ENCODE assay signal across 8 cellular contexts in genomic region chr17:51260237-51260959, GRCh38. TPM values are rescaled to one million over a fixed set of nuclear protein-coding genes. Genes with fewer than 3 reads are reported as not detected.
DNase-seq lines count a peak whose midpoint lies in the region; ATAC-seq, FAIRE-seq and TF ChIP-seq lines count a peak whose summit lies in the region.

Gene UTP18, plus strand, starts transcription at chr17:51260546. Its CDS starts 39 bp downstream, at chr17:51260585.

- FAIRE-seq in HTR-8/SVneo (lab: Jason Lieb, UNC), result peak; percentile 95
- FAIRE-seq in H1 (lab: Jason Lieb, UNC), result no peak

- peaks cover 29% of the 10 kb centered on the region for H3K4me1 Mint-ChIP-seq in Caco-2 (ENCODE audit: low read depth, unreplicated experiment)

- peak within 1 kb of the TSS; percentile 89 for H4K5ac ChIP-seq in H1 (ENCODE audit: insufficient read length, low read depth, low read length)

- intact Hi-C loops in Caco-2 (cut with micrococcal nuclease; ENCODE audit: unreplicated experiment), result loop anchor here (2.0 kb wide), 1 partner anchor 94 kb away; the partner anchor contains the start of gene NME2

- H3K9ac ChIP-seq in H1 (replicated peaks in 1 of 4; ENCODE audit: extremely low read depth in 1 of 4, low read depth in 3 of 4, low read length in 3 of 4) (peak within 1 kb of the TSS; percentile 94 to 99 (median 98)), mesenchymal stem cell (ENCODE audit: low read length) (peak within 1 kb of the TSS; percentile 97)

- TF ChIP-seq CTCF in Caco-2 (IDR thresholded peaks at IDR 0.05; ENCODE audit: insufficient read depth in 1 of 2, low read depth in 1 of 2, low read length in 1 of 2, severe bottlenecking in 1 of 2, unreplicated experiment in 1 of 2) (no peak), H1 (IDR thresholded peaks at IDR 0.05; ENCODE audit: control extremely low read depth in 1 of 3, insufficient read depth in 1 of 3, low read depth in 1 of 3, low read length in 3 of 3) (no peak)

- H3K4me2 ChIP-seq in H1 (ENCODE audit: insufficient read depth in 1 of 2, low read depth in 2 of 2, low read length in 2 of 2) (peak within 1 kb of the TSS; percentile 80 to 92), mesenchymal stem cell (ENCODE audit: low read length, poor library complexity, severe bottlenecking) (peak within 1 kb of the TSS; percentile 96)

- TF ChIP-seq EP300 in H1 (IDR thresholded peaks at IDR 0.05; ENCODE audit: borderline replicate concordance in 1 of 2, low read depth in 2 of 2, low read length in 2 of 2), result peak in 1 of 2 experiments; percentile 98; a peak in 2 of 3 replicates

- TF ChIP-seq RAD21 in H1 (IDR thresholded peaks at IDR 0.05 in 1 of 2, conservative IDR thresholded peaks at IDR 0.05 in 1 of 2; ENCODE audit: low read depth in 2 of 2, low read length in 2 of 2), result no peak

- H2BK5ac ChIP-seq in H1 (ENCODE audit: low read depth, low read length) (peak within 1 kb of the TSS; percentile 100), mesenchymal stem cell (ENCODE audit: low read depth, low read length, poor library complexity, severe bottlenecking) (peak within 1 kb of the TSS; percentile 97)

- H3K18ac ChIP-seq in H1 (ENCODE audit: extremely low read depth, low read length), result peak within 1 kb of the TSS; percentile 99
- H3K18ac ChIP-seq in mesenchymal stem cell (ENCODE audit: low read depth in 1 of 2, low read length in 2 of 2), result peak within 1 kb of the TSS; percentile 93 to 99

- H3K27ac Mint-ChIP-seq in Caco-2 (ENCODE audit: unreplicated experiment), result peak within 1 kb of the TSS; percentile 97

- H3K14ac ChIP-seq in H1 (ENCODE audit: insufficient read length) (peak within 1 kb of the TSS; percentile 92), mesenchymal stem cell (ENCODE audit: low read length in 2 of 2) (peak within 1 kb of the TSS in 1 of 2 experiments; percentile 61)

- CTCF ChIA-PET in Caco-2 (lab: Charles Lee), result interaction anchor here (0.8 kb wide), 1 partner anchor 95 kb away, joined by 5 read pairs; no protein-coding TSS in a partner anchor
- CTCF ChIA-PET in H1 (lab: Charles Lee; ENCODE audit: partially characterized antibody), result no interaction called here

- H2BK120ac ChIP-seq in H1 (replicated peaks; ENCODE audit: low read depth, low read length), result no peak within 1 kb of the TSS
- H2BK120ac ChIP-seq in mesenchymal stem cell (ENCODE audit: low read depth, low read length), result peak within 1 kb of the TSS; percentile 88

- H3K27me3 ChIP-seq in Caco-2 (replicated peaks; ENCODE audit: control insufficient read depth, insufficient read depth, low read length) (no peaks in the 10 kb centered on the region), H1 (replicated peaks in 1 of 4; ENCODE audit: control insufficient read depth in 3 of 4, extremely low read depth in 1 of 4, insufficient read depth in 3 of 4, low read length in 3 of 4) (no peaks in the 10 kb centered on the region), mesenchymal stem cell (ENCODE audit: control insufficient read depth in 1 of 2, insufficient read depth in 1 of 2, low read length in 2 of 2) (no peaks in the 10 kb centered on the region)

- peaks cover 5% of the 10 kb centered on the region; the same call in 1 of the 2 replicates for H3K4me1 ChIP-seq in Caco-2
- H3K4me1 ChIP-seq in H1 (replicated peaks in 1 of 4; ENCODE audit: control insufficient read depth in 3 of 4, insufficient read depth in 4 of 4, low read length in 3 of 4), result peaks cover 1 to 6% (median 3%) of the 10 kb centered on the region in 4 experiments; a peak in 3 of 7 replicates
- H3K4me1 ChIP-seq in mesenchymal stem cell (ENCODE audit: control insufficient read depth, insufficient read depth, low read depth, low read length), result peaks cover 9% of the 10 kb centered on the region

- H3K9me3 Mint-ChIP-seq in Caco-2 (ENCODE audit: unreplicated experiment), result no peaks in the 10 kb centered on the region

- H4K91ac ChIP-seq in H1 (replicated peaks; ENCODE audit: insufficient read length, low read length), result peak within 1 kb of the TSS; percentile 96
- peak within 1 kb of the TSS; percentile 87 for H4K91ac ChIP-seq in mesenchymal stem cell (ENCODE audit: low read length)

- peaks cover 61% of the 10 kb centered on the region for H3K36me3 Mint-ChIP-seq in Caco-2 (ENCODE audit: insufficient read depth, unreplicated experiment)

- H3K9me3 ChIP-seq in Caco-2, result no peaks in the 10 kb centered on the region
- H3K9me3 ChIP-seq in H1 (ENCODE audit: insufficient read depth in 2 of 2, low read depth in 1 of 2, low read length in 1 of 2), result no peaks in the 10 kb centered on the region
- H3K9me3 ChIP-seq in mesenchymal stem cell (ENCODE audit: control insufficient read depth, low read length), result no peaks in the 10 kb centered on the region

- BruUV-seq in Caco-2 (replicated peaks; lab: Mats Ljungman, UMichigan), result TSS peak; percentile 4

- H3K79me1 ChIP-seq in H1 (ENCODE audit: low read depth, low read length) (peaks cover 11% of the 10 kb centered on the region; the same call in 1 of the 2 replicates), mesenchymal stem cell (replicated peaks; ENCODE audit: low read length, poor library complexity, severe bottlenecking) (peaks cover 8% of the 10 kb centered on the region)

- peak in 1 of 2 experiments; percentile 87; a peak in 2 of 3 replicates for TF ChIP-seq POLR2A in H1 (IDR thresholded peaks at IDR 0.05; ENCODE audit: control extremely low read depth in 1 of 2, low read depth in 2 of 2, low read length in 2 of 2)

- H2AK5ac ChIP-seq in H1 (ENCODE audit: low read depth, low read length) (no peak within 1 kb of the TSS; the same call in 1 of the 2 replicates), mesenchymal stem cell (ENCODE audit: low read length, severe bottlenecking) (no peak within 1 kb of the TSS)

- peak; percentile 78 for ATAC-seq in GM21381 (IDR thresholded peaks at IDR 0.05; ENCODE audit: unreplicated experiment)

- H4K20me1 ChIP-seq in H1 (replicated peaks in 1 of 2; ENCODE audit: control insufficient read depth in 1 of 2, insufficient read depth in 2 of 2, low read length in 2 of 2), result peaks cover 15 to 23% of the 10 kb centered on the region in 2 experiments

- 1% methylated on average over 36 of the region's 82 CpGs; no CpG with 5 or more reads in 1 of the 2 experiments for WGBS in H1 (ENCODE audit: extremely low coverage in 1 of 2, insufficient coverage in 1 of 2, insufficient read length in 1 of 2, insufficient replicate concordance in 2 of 2, low coverage in 1 of 2, low lambda C conversion rate in 2 of 2, missing lambda C conversion rate in 1 of 2), 2 experiments
- WGBS in mesenchymal stem cell, result under 1% methylated on average over 72 of the region's 82 CpGs

- no peak within 1 kb of the TSS for H2BK20ac ChIP-seq in H1 (ENCODE audit: low read length)

- H4K8ac ChIP-seq in H1 (ENCODE audit: extremely low read depth, insufficient read depth, low read length), result peak within 1 kb of the TSS; percentile 98
- H4K8ac ChIP-seq in mesenchymal stem cell (ENCODE audit: low read length), result peak within 1 kb of the TSS; percentile 95

- peaks cover 53 to 85% of the 10 kb centered on the region in 2 experiments for H3K79me2 ChIP-seq in H1 (ENCODE audit: control insufficient read depth in 1 of 2, insufficient read depth in 2 of 2, low read length in 2 of 2)

- peak within 1 kb of the TSS; percentile 88 for H3K4ac ChIP-seq in H1 (replicated peaks; ENCODE audit: insufficient read length, low read depth, low read length)
- H3K4ac ChIP-seq in mesenchymal stem cell (ENCODE audit: low read depth in 1 of 2, low read length in 2 of 2), result peak within 1 kb of the TSS; percentile 82 to 96

- H2BK15ac ChIP-seq in H1 (ENCODE audit: low read length) (peak within 1 kb of the TSS; percentile 100; the same call in 1 of the 2 replicates), mesenchymal stem cell (ENCODE audit: low read depth, poor library complexity, severe bottlenecking) (peak within 1 kb of the TSS; percentile 93)

- H3K36me3 ChIP-seq in Caco-2 (ENCODE audit: control insufficient read depth, insufficient read depth, low read length) (no peaks in the 10 kb centered on the region; the same call in 1 of the 2 replicates), H1 (ENCODE audit: control insufficient read depth in 2 of 4, insufficient read depth in 4 of 4, low read length in 3 of 4) (peaks cover 3 to 40% (median 9%) of the 10 kb centered on the region in 4 experiments; a peak in 7 of 8 replicates), mesenchymal stem cell (ENCODE audit: control insufficient read depth in 1 of 2, insufficient read depth in 2 of 2, low read depth in 1 of 2, low read length in 2 of 2) (peaks cover 3 to 27% of the 10 kb centered on the region in 2 experiments)

- DNase-seq in Caco-2 (peak; percentile 98 to 99), HTR-8/SVneo (ENCODE audit: insufficient read length, low spot score) (peak; percentile 96), NOMO-1 treated with DMSO at 0.1 percent for 48 hours (lab: John Stamatoyannopoulos, UW; ENCODE audit: unreplicated experiment) (peak; percentile 96), H1 (ENCODE audit: low read depth in 1 of 2, low spot score in 2 of 2) (peak; percentile 90 to 94), mesenchymal stem cell (peak; percentile 98)
- peak; percentile 91 to 95 for DNase-seq in activated CD8-positive, alpha-beta memory T cell treated with anti-CD3 and anti-CD28 coated beads for 4 hours (ENCODE audit: low read depth in 2 of 2)
- peak; percentile 94 for DNase-seq in stimulated activated CD8-positive, alpha-beta memory T cell treated with anti-CD3 and anti-CD28 coated beads, Interleukin-12 subunit alpha, Interleukin-12 subunit beta, amount 100 ng/mL, for 24 hours (ENCODE audit: extremely low read depth)

- peak within 1 kb of the TSS; percentile 66 for H3K4me3 Mint-ChIP-seq in Caco-2 (ENCODE audit: unreplicated experiment)

- H3K27ac ChIP-seq in H1 (ENCODE audit: low read depth, low read length) (peak within 1 kb of the TSS; percentile 98), mesenchymal stem cell (ENCODE audit: low read length, poor library complexity, severe bottlenecking) (peak within 1 kb of the TSS; percentile 100)

- peaks cover 13% of the 10 kb centered on the region for H3K23me2 ChIP-seq in H1 (ENCODE audit: low read depth, low read length)

- POLR2A ChIA-PET in Caco-2 (lab: Charles Lee) (no interaction called here), H1 (lab: Charles Lee; ENCODE audit: partially characterized antibody) (interaction anchor here (0.6 to 6.2 kb wide), 10 partner anchors 9 to 214 kb away, joined by 3 to 43 read pairs (median 3); partner anchors contain the start of gene NME2)

- H3K4me3 ChIP-seq in Caco-2 (ENCODE audit: low read depth, low read length), result peak within 1 kb of the TSS; percentile 87
- H3K4me3 ChIP-seq in H1 (ENCODE audit: extremely low read depth in 1 of 4, insufficient read depth in 2 of 4, low read depth in 3 of 4, low read length in 4 of 4), result peak within 1 kb of the TSS; percentile 83 to 96 (median 92)
- H3K4me3 ChIP-seq in mesenchymal stem cell (ENCODE audit: insufficient read depth in 1 of 2, low read depth in 1 of 2, low read length in 2 of 2), result peak within 1 kb of the TSS; percentile 95 to 96

- H3K23ac ChIP-seq in H1 (ENCODE audit: insufficient read length) (no peak within 1 kb of the TSS), mesenchymal stem cell (ENCODE audit: low read length in 2 of 2) (peak within 1 kb of the TSS in 1 of 2 experiments; percentile 51)

- H3K56ac ChIP-seq in H1 (replicated peaks; ENCODE audit: insufficient read length, low read depth, low read length), result peak within 1 kb of the TSS; percentile 75

- no peak within 1 kb of the TSS; the same call in 1 of the 2 replicates for H2AFZ ChIP-seq in H1 (ENCODE audit: low read length)
- peak within 1 kb of the TSS; percentile 81 for H2AFZ ChIP-seq in mesenchymal stem cell (ENCODE audit: low read depth, low read length)

- no peaks in the 10 kb centered on the region for H3K27me3 Mint-ChIP-seq in Caco-2 (ENCODE audit: insufficient read depth, unreplicated experiment)

- H2BK12ac ChIP-seq in H1 (ENCODE audit: low read depth, low read length), result peak within 1 kb of the TSS; percentile 100
- H2BK12ac ChIP-seq in mesenchymal stem cell (ENCODE audit: low read length in 2 of 2), result peak within 1 kb of the TSS in 1 of 2 experiments; percentile 76

RNA-seq across cellular contexts. Expression of gene UTP18, which starts in this region (rescaled TPM):
- total RNA-seq in Caco-2 (2022), result 55.3 and 63.4 TPM in 2 replicates
- total RNA-seq in H1 (2021; fragmentation: NEBNext Ultra II Directional; extraction: Animal tissue kit (Norgen Biotek cat#: 25700)), result 79.6 and 85.7 TPM in 2 replicates
- polyA plus RNA-seq in H1 (2011; rRNA removed), result 11.3 and 17.9 TPM in 2 replicates
- 35.0 TPM for polyA plus RNA-seq in H1 (2011; cell fraction: cytosol; rRNA removed)
- 8.4 TPM for polyA plus RNA-seq in H1 (2011; cell fraction: nucleus; rRNA removed)
- polyA plus RNA-seq in H1 (2012, experiment 1 of 2), result 51.7 to 77.2 TPM (median 55.6 TPM) in 4 replicates
- 15.4 TPM for polyA plus RNA-seq in H1 (2012, experiment 2 of 2)
- polyA plus RNA-seq in H1 (2013, experiment 1 of 2), result 55.7 TPM
- polyA plus RNA-seq in H1 (2013, experiment 2 of 2), result 56.7 TPM
- polyA minus RNA-seq in H1 (2011; rRNA and poly(A)+ RNA removed), result 14.1 and 17.6 TPM in 2 replicates
- 15.3 TPM for polyA minus RNA-seq in H1 (2011; cell fraction: cytosol; rRNA and poly(A)+ RNA removed)
- 19.3 TPM for polyA minus RNA-seq in H1 (2011; cell fraction: nucleus; rRNA and poly(A)+ RNA removed)
- 24.1 TPM for polyA plus RNA-seq in mesenchymal stem cell (2013, experiment 1 of 2)
- polyA plus RNA-seq in mesenchymal stem cell (2013, experiment 2 of 2), result 26.2 TPM

Comparison
In these comparisons a context has a peak if more than half of its experiments do, and no peak if none do; other contexts are left out.
1. Peak in every context shown above with its lines: DNase-seq, ATAC-seq, H3K4me3 ChIP-seq and H3K27ac ChIP-seq.